ENCODE assay signal across 8 cellular contexts in the genomic region with DNA sequence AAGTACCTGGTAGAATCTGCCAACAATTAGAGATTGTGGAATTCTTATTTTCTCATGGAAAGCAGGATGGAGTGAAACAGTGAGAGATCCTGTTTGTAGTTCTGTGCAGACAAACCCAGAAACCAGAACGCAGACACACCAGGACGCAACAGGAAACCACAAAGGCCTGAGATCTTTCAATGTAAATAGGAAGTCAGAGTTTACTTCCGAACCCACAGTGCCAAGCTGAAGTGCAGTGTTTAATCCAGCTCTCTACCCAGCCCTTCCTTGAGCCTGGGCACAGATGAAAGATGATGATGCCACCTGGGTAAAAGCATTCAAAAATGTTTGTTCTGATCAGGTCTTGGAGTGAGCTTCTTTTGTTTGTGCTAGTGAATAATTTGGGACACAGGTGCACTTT.
DNase-seq lines count a peak whose midpoint lies in the region; ATAC-seq and TF ChIP-seq lines count a peak whose summit lies in the region.

No MANE protein-coding gene starts in this region.

- H3K27ac Mint-ChIP-seq in T-helper 17 cell (no peak overlapping the region), immature natural killer cell (peak overlapping the region in 2 of 6 donors; percentile 27 to 38)

- H3K27me3 Mint-ChIP-seq in T-helper 17 cell (peaks cover 19% of the 10 kb centered on the region), immature natural killer cell (ENCODE audit: low read depth in 3 of 3) (peaks cover 0 to 6% (median 0%) of the 10 kb centered on the region in 3 donors)

- TF ChIP-seq CTCF in prostate gland (IDR thresholded peaks at IDR 0.05): no peak

- H3K36me3 Mint-ChIP-seq in T-helper 17 cell (ENCODE audit: low read depth) (peaks cover 3% of the 10 kb centered on the region), immature natural killer cell (peaks cover 6 to 11% (median 7%) of the 10 kb centered on the region in 3 donors)

- H3K4me1 Mint-ChIP-seq in T-helper 17 cell: peaks cover 25% of the 10 kb centered on the region
- peaks cover 37 to 42% of the 10 kb centered on the region in 2 donors for H3K4me1 Mint-ChIP-seq in immature natural killer cell

- peak; percentile 6 for DNase-seq in stimulated activated CD8-positive, alpha-beta memory T cell treated with anti-CD3 and anti-CD28 coated beads, Interleukin-12 subunit alpha, Interleukin-12 subunit beta, amount 100 ng/mL, for 1 hour (ENCODE audit: low read depth)
- no peak for DNase-seq in stimulated activated CD8-positive, alpha-beta memory T cell treated with anti-CD3 and anti-CD28 coated beads, Interleukin-4, amount 100 ng/mL, for 48 hours
- DNase-seq in T-helper 17 cell: no peak
- DNase-seq in immature natural killer cell: peak; percentile 43 to 57 (median 49)
- no peak for DNase-seq in kidney tubule cell (ENCODE audit: low spot score)
- no peak for DNase-seq in prostate gland (ENCODE audit: low spot score)

- intact Hi-C loops in prostate gland (cut with DNase I): no loop called here

- H3K9me3 ChIP-seq in T-helper 17 cell (ENCODE audit: control insufficient read depth, low read length, poor library complexity, severe bottlenecking) (no peaks in the 10 kb centered on the region), prostate gland (no peaks in the 10 kb centered on the region)

- H3K27ac ChIP-seq in prostate gland: no peak overlapping the region

- H3K36me3 ChIP-seq in prostate gland: no peaks in the 10 kb centered on the region

- 68% methylated on average over 3 of the region's 3 CpGs for WGBS in prostate gland

- H3K4me3 ChIP-seq in prostate gland: no peak overlapping the region

- no peak for TF ChIP-seq POLR2A in prostate gland (IDR thresholded peaks at IDR 0.05)

- peak; percentile 60 for ATAC-seq in HG03469 (IDR thresholded peaks at IDR 0.05; ENCODE audit: unreplicated experiment)
- ATAC-seq in T-helper 17 cell: peak; percentile 90
- ATAC-seq in HG03521 (IDR thresholded peaks at IDR 0.05; ENCODE audit: unreplicated experiment): no peak

- peaks cover 0 to 8% (median 4%) of the 10 kb centered on the region in 6 donors for H3K9me3 Mint-ChIP-seq in immature natural killer cell

- H3K4me3 Mint-ChIP-seq in T-helper 17 cell (peak overlapping the region; percentile 55), immature natural killer cell (peak overlapping the region; percentile 57 to 88 (median 72))

- no peaks in the 10 kb centered on the region for H3K4me1 ChIP-seq in prostate gland (replicated peaks)

- no peaks in the 10 kb centered on the region for H3K27me3 ChIP-seq in prostate gland (replicated peaks; ENCODE audit: insufficient read depth)

Comparison
In these comparisons a context has a peak if more than half of its experiments do, and no peak if none do; other contexts are left out.
1. DNase-seq: peak in stimulated activated CD8-positive, alpha-beta memory T cell treated with anti-CD3 and anti-CD28 coated beads, Interleukin-12 subunit alpha, Interleukin-12 subunit beta, amount 100 ng/mL, for 1 hour (single experiment) and immature natural killer cell (3 of 3); none in stimulated activated CD8-positive, alpha-beta memory T cell treated with anti-CD3 and anti-CD28 coated beads, Interleukin-4, amount 100 ng/mL, for 48 hours (single experiment), T-helper 17 cell (0 of 3), kidney tubule cell (single experiment) and prostate gland (single experiment).